ENCODE assay signal across 8 cellular contexts in genomic region chr1:15523104-15523921, GRCh38. TPM values are rescaled to one million over a fixed set of nuclear protein-coding genes. Genes with fewer than 3 reads are reported as not detected.
DNase-seq lines count a peak whose midpoint lies in the region; ATAC-seq and TF ChIP-seq lines count a peak whose summit lies in the region.

No MANE protein-coding gene starts in this region.

- H3K36me3 Mint-ChIP-seq in CD4-positive, CD25-positive, alpha-beta regulatory T cell, result peaks cover 3% of the 10 kb centered on the region

- peak overlapping the region; percentile 99 for H3K27ac ChIP-seq in CD4-positive, CD25-positive, alpha-beta regulatory T cell (ENCODE audit: insufficient read depth, low read length, poor library complexity, severe bottlenecking)

- DNase-seq in CD4-positive, CD25-positive, alpha-beta regulatory T cell, result no peak
- DNase-seq in NOMO-1 treated with DMSO at 0.1 percent for 48 hours (lab: John Stamatoyannopoulos, UW; ENCODE audit: unreplicated experiment) (peak; percentile 16), midbrain (lab: John Stamatoyannopoulos, UW) (no peak), LoVo (ENCODE audit: low spot score) (no peak), DMS79 treated with DMSO at 0.1 percent for 48 hours (lab: John Stamatoyannopoulos, UW) (no peak), HEK293T (ENCODE audit: extremely low spot score) (no peak)

- peak overlapping the region; percentile 91 to 97 (median 94) for H3K4me3 Mint-ChIP-seq in CD4-positive, CD25-positive, alpha-beta regulatory T cell

- H3K4me1 Mint-ChIP-seq in CD4-positive, CD25-positive, alpha-beta regulatory T cell, result peaks cover 21 to 64% (median 35%) of the 10 kb centered on the region in 4 donors

- H3K9me3 Mint-ChIP-seq in CD4-positive, CD25-positive, alpha-beta regulatory T cell, result no peaks in the 10 kb centered on the region

- peaks cover under 1% of the 10 kb centered on the region for H3K36me3 ChIP-seq in CD4-positive, CD25-positive, alpha-beta regulatory T cell (ENCODE audit: control insufficient read depth, insufficient read depth, low read length)
- H3K36me3 ChIP-seq in endocrine pancreas (ENCODE audit: control insufficient read depth, insufficient read depth, low read length) (no peaks in the 10 kb centered on the region), neuron (ENCODE audit: insufficient read depth, low read length) (no peaks in the 10 kb centered on the region)

- peak overlapping the region; percentile 82 for H3K4me3 ChIP-seq in CD4-positive, CD25-positive, alpha-beta regulatory T cell (ENCODE audit: low read depth, low read length)
- peak overlapping the region; percentile 90 for H3K4me3 ChIP-seq in endocrine pancreas (ENCODE audit: control insufficient read depth, insufficient read depth, low read length)
- peak overlapping the region; percentile 55 for H3K4me3 ChIP-seq in neuron (ENCODE audit: low read length)

- H3K27me3 Mint-ChIP-seq in CD4-positive, CD25-positive, alpha-beta regulatory T cell, result no peaks in the 10 kb centered on the region

- POLR2A ChIA-PET in HEK293T (lab: Yijun Ruan, JAX), result no interaction called here

- peaks cover 36% of the 10 kb centered on the region for H3K4me1 ChIP-seq in CD4-positive, CD25-positive, alpha-beta regulatory T cell (ENCODE audit: control insufficient read depth, insufficient read depth, low read length, poor library complexity, severe bottlenecking)
- peaks cover 14% of the 10 kb centered on the region for H3K4me1 ChIP-seq in endocrine pancreas (ENCODE audit: control insufficient read depth, insufficient read depth, low read length)
- H3K4me1 ChIP-seq in neuron (ENCODE audit: insufficient read depth, low read length), result peaks cover 26% of the 10 kb centered on the region

- peak overlapping the region; percentile 86 for H2AFZ ChIP-seq in neuron (ENCODE audit: low read depth, low read length)

- H3K9ac ChIP-seq in endocrine pancreas (ENCODE audit: control insufficient read depth, insufficient read depth, low read length), result peak overlapping the region; percentile 74

- H3K27me3 ChIP-seq in CD4-positive, CD25-positive, alpha-beta regulatory T cell (ENCODE audit: control insufficient read depth, insufficient read depth, low read length), result no peaks in the 10 kb centered on the region
- no peaks in the 10 kb centered on the region for H3K27me3 ChIP-seq in endocrine pancreas (ENCODE audit: control insufficient read depth, insufficient read depth, low read length)
- no peaks in the 10 kb centered on the region for H3K27me3 ChIP-seq in neuron (ENCODE audit: insufficient read depth, low read length)

- ATAC-seq in CD4-positive, CD25-positive, alpha-beta regulatory T cell (ENCODE audit: low read depth in 2 of 2), result no peak

- CTCF ChIA-PET in HEK293T (lab: Yijun Ruan, JAX), result no interaction called here

- no peaks in the 10 kb centered on the region for H3K9me3 ChIP-seq in CD4-positive, CD25-positive, alpha-beta regulatory T cell (ENCODE audit: control insufficient read depth in 2 of 2, low read length in 2 of 2)
- H3K9me3 ChIP-seq in endocrine pancreas (ENCODE audit: control insufficient read depth, low read length) (no peaks in the 10 kb centered on the region), neuron (ENCODE audit: low read length) (no peaks in the 10 kb centered on the region)

- H3K27ac Mint-ChIP-seq in CD4-positive, CD25-positive, alpha-beta regulatory T cell, result peak overlapping the region; percentile 43 to 100 (median 93)

TF ChIP-seq in HEK293T, 16 proteins besides CTCF, POLR2A, EP300 and RAD21:
- no peak for TF ChIP-seq ARNT (IDR thresholded peaks at IDR 0.05)
- no peak for TF ChIP-seq FOXA1 (IDR thresholded peaks at IDR 0.05)
- no peak for TF ChIP-seq NFRKB (IDR thresholded peaks at IDR 0.05)
- TF ChIP-seq SP1 (IDR thresholded peaks at IDR 0.05), result no peak
- no peak for TF ChIP-seq TARDBP (IDR thresholded peaks at IDR 0.05)
- TF ChIP-seq HDGF (IDR thresholded peaks at IDR 0.05; ENCODE audit: borderline replicate concordance), result no peak
- TF ChIP-seq ELF4 (IDR thresholded peaks at IDR 0.05), result no peak
- TF ChIP-seq SUZ12 (IDR thresholded peaks at IDR 0.05), result no peak
- no peak for TF ChIP-seq L3MBTL2 (conservative IDR thresholded peaks at IDR 0.05)
- no peak for TF ChIP-seq LEF1 (IDR thresholded peaks at IDR 0.05; ENCODE audit: borderline replicate concordance)
- TF ChIP-seq, protein P1, sequence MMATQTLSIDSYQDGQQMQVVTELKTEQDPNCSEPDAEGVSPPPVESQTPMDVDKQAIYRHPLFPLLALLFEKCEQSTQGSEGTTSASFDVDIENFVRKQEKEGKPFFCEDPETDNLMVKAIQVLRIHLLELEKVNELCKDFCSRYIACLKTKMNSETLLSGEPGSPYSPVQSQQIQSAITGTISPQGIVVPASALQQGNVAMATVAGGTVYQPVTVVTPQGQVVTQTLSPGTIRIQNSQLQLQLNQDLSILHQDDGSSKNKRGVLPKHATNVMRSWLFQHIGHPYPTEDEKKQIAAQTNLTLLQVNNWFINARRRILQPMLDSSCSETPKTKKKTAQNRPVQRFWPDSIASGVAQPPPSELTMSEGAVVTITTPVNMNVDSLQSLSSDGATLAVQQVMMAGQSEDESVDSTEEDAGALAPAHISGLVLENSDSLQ (IDR thresholded peaks at IDR 0.05), result no peak
- TF ChIP-seq ZNF384 (IDR thresholded peaks at IDR 0.05), result no peak
- no peak for TF ChIP-seq FOXM1 (IDR thresholded peaks at IDR 0.05; ENCODE audit: borderline replicate concordance)
- TF ChIP-seq BHLHE40 (IDR thresholded peaks at IDR 0.05; ENCODE audit: borderline replicate concordance), result no peak
- no peak for TF ChIP-seq FOXK2 (IDR thresholded peaks at IDR 0.05)

RNA-seq across cellular contexts. Expression of gene CASP9, which starts 0.7 kb away (rescaled TPM):
- 7.8 TPM for total RNA-seq in CD4-positive, CD25-positive, alpha-beta regulatory T cell
- 10 to 100 TPM in 2 of 4 donors, 1 to 10 TPM in 2; 5.8 to 11.7 (median 8.3) TPM for polyA plus RNA-seq in CD4-positive, CD25-positive, alpha-beta regulatory T cell

RNA-seq across cellular contexts. Expression of gene DNAJC16, which starts 3.3 kb away (rescaled TPM):
- total RNA-seq in CD4-positive, CD25-positive, alpha-beta regulatory T cell, result 17.0 TPM
- 10 to 100 TPM in 1 of 4 donors, 1 to 10 TPM in 3; 6.5 to 12.4 (median 7.7) TPM for polyA plus RNA-seq in CD4-positive, CD25-positive, alpha-beta regulatory T cell

RNA-seq across cellular contexts. Expression of gene CELA2B, which starts 47.4 kb away (rescaled TPM):
- not detected for total RNA-seq in CD4-positive, CD25-positive, alpha-beta regulatory T cell
- not detected for polyA plus RNA-seq in CD4-positive, CD25-positive, alpha-beta regulatory T cell
